Comparison of ENCODE assay signal across 1 cellular context in the genomic region with DNA sequence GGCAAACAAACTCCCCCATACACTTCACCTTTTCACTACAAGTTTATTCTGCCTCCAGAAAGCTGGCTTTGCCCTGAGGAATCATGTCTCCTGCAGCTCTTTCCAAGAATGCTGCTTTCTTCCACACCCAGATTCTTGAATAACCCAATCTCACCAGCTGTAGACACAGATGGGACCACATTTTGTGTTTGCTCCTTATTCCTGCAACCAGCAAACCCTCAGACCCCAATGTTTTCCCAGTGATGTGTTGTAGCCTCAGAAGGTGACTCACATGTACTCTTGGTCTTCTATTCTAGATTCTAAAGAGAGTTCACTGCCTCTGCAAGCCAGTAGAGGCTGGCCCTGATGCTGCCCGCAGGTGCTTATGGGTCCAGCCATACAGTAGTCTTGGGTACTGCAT.
TF ChIP-seq lines count a peak whose summit lies in the region.

No MANE protein-coding gene starts in this region.

TF ChIP-seq in IMR-90, 13 proteins besides CTCF, POLR2A, EP300 and RAD21:
- TF ChIP-seq MAFK (IDR thresholded peaks at IDR 0.05; ENCODE audit: low read depth, low read length) (no peak), CEBPB (IDR thresholded peaks at IDR 0.05; ENCODE audit: low read depth, low read length) (no peak), RFX5 (IDR thresholded peaks at IDR 0.05; ENCODE audit: low read depth, low read length) (no peak), USF2 (IDR thresholded peaks at IDR 0.05; ENCODE audit: low read depth, low read length) (no peak), BHLHE40 (IDR thresholded peaks at IDR 0.05; ENCODE audit: low read depth, low read length) (no peak), NFE2L2 (IDR thresholded peaks at IDR 0.05; ENCODE audit: low read depth, low read length) (no peak), MAZ (IDR thresholded peaks at IDR 0.05; ENCODE audit: borderline replicate concordance, low read depth, low read length) (no peak), CHD1 (IDR thresholded peaks at IDR 0.05; ENCODE audit: low read depth, low read length) (no peak), SMC3 (IDR thresholded peaks at IDR 0.05; ENCODE audit: low read depth, low read length) (no peak), RCOR1 (IDR thresholded peaks at IDR 0.05; ENCODE audit: insufficient replicate concordance, low read length) (no peak), MXI1 (IDR thresholded peaks at IDR 0.05; ENCODE audit: borderline replicate concordance, low read depth, low read length) (no peak), FOS (IDR thresholded peaks at IDR 0.05; ENCODE audit: low read depth, low read length) (no peak)
- TF ChIP-seq, protein P1, sequence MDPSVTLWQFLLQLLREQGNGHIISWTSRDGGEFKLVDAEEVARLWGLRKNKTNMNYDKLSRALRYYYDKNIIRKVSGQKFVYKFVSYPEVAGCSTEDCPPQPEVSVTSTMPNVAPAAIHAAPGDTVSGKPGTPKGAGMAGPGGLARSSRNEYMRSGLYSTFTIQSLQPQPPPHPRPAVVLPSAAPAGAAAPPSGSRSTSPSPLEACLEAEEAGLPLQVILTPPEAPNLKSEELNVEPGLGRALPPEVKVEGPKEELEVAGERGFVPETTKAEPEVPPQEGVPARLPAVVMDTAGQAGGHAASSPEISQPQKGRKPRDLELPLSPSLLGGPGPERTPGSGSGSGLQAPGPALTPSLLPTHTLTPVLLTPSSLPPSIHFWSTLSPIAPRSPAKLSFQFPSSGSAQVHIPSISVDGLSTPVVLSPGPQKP (IDR thresholded peaks at IDR 0.05; ENCODE audit: borderline replicate concordance, low read depth, low read length): no peak
